Comparison of ENCODE assay signal across 1 cellular context in genomic region chr4:87057835-87058234, GRCh38.
TF ChIP-seq lines count a peak whose summit lies in the region.

No MANE protein-coding gene starts in this region.

TF ChIP-seq in K562, 482 proteins besides CTCF, POLR2A, EP300 and RAD21 (continued from another document):
- TF ChIP-seq STAT6 (CRISPR knock-in tag; IDR thresholded peaks at IDR 0.05) (no peak), HOMEZ (CRISPR knock-in tag; IDR thresholded peaks at IDR 0.05) (no peak), GTF2A2 (tag; IDR thresholded peaks at IDR 0.05) (no peak), DIDO1 (tag; IDR thresholded peaks at IDR 0.05; ENCODE audit: low read depth) (no peak), ZNF740 (CRISPR knock-in tag; IDR thresholded peaks at IDR 0.05) (no peak), ZNF740 (tag; IDR thresholded peaks at IDR 0.05) (no peak), ZNF133 (CRISPR knock-in tag; IDR thresholded peaks at IDR 0.05) (no peak), AFF4 (CRISPR knock-in tag; IDR thresholded peaks at IDR 0.05) (no peak), GATAD2B (IDR thresholded peaks at IDR 0.05; ENCODE audit: borderline replicate concordance) (no peak), FIP1L1 (IDR thresholded peaks at IDR 0.05; ENCODE audit: low read depth, low read length, poor library complexity, severe bottlenecking) (no peak), HES1 (IDR thresholded peaks at IDR 0.05; ENCODE audit: low read depth) (no peak), ZNF436 (CRISPR knock-in tag; IDR thresholded peaks at IDR 0.05) (no peak), DLX4 (CRISPR knock-in tag; IDR thresholded peaks at IDR 0.05) (no peak)
